ENCODE assay signal across 8 cellular contexts in the genomic region with DNA sequence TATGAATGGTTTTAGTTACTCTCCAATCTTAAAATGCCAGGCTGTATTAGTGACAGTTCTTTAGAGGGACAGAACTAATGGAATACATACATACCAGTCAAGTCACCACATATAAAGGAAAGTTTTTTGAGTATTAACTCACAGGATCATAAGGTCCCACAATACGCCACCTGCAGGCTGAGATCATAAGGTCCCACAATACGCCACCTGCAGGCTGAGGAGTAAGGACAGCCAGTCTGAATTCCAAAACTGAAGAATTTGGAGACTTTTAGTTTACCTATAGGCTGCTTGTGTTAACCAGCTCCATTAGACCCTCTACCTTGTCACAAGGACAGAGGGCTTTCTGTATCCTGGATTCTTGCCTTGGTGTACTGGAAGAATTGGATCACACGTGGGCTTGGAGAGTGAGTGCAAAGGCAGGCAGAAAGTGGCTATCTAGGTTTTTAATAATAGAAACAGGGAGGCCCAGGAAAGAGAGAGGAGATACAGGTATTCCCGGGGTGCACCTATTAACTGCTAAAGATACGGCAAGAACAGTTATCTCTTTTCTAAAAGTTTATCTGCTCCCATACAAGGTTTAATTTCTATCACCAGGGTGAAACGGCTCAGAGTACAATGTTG.
DNase-seq lines count a peak whose midpoint lies in the region; ATAC-seq and TF ChIP-seq lines count a peak whose summit lies in the region.

No MANE protein-coding gene starts in this region.

- H3K4me3 ChIP-seq in WERI-Rb-1 (ENCODE audit: low read depth, low read length) (no peak overlapping the region), vagina (no peak overlapping the region)
- H3K4me3 ChIP-seq in naive thymus-derived CD4-positive, alpha-beta T cell (ENCODE audit: low read length), result no peak overlapping the region

- DNase-seq in GM10248 (ENCODE audit: extremely low spot score), result no peak
- DNase-seq in HS-27A (ENCODE audit: low read depth), result peak; percentile 15
- peak; percentile 66 for DNase-seq in WERI-Rb-1
- no peak for DNase-seq in naive thymus-derived CD4-positive, alpha-beta T cell
- no peak for DNase-seq in vagina (ENCODE audit: extremely low spot score in 2 of 2)
- no peak for DNase-seq in globus pallidus (ENCODE audit: low spot score)
- DNase-seq in AG20443 (ENCODE audit: low spot score), result no peak

- H3K27ac Mint-ChIP-seq in naive thymus-derived CD4-positive, alpha-beta T cell, result no peak overlapping the region

- ATAC-seq in GM21515 (IDR thresholded peaks at IDR 0.05; ENCODE audit: unreplicated experiment), result peak; percentile 89
- peak; percentile 32 for ATAC-seq in naive thymus-derived CD4-positive, alpha-beta T cell

- POLR2A ChIA-PET in GM10248 (lab: Yijun Ruan, JAX), result no interaction called here
- POLR2A ChIA-PET in naive thymus-derived CD4-positive, alpha-beta T cell (lab: Charles Lee), result no interaction called here

- H3K9me3 ChIP-seq in WERI-Rb-1 (ENCODE audit: severe bottlenecking) (peaks cover 7% of the 10 kb centered on the region), vagina (no peaks in the 10 kb centered on the region)
- H3K9me3 ChIP-seq in naive thymus-derived CD4-positive, alpha-beta T cell (ENCODE audit: control insufficient read depth in 2 of 3, low read length in 3 of 3), result no peaks in the 10 kb centered on the region

- H3K9me3 Mint-ChIP-seq in naive thymus-derived CD4-positive, alpha-beta T cell, result peaks cover 0 to 5% (median 0%) of the 10 kb centered on the region in 11 donors

- peaks cover 0 to 6% (median 0%) of the 10 kb centered on the region in 5 donors for H3K27me3 Mint-ChIP-seq in naive thymus-derived CD4-positive, alpha-beta T cell

- H3K27ac ChIP-seq in WERI-Rb-1, result no peak overlapping the region
- no peak overlapping the region for H3K27ac ChIP-seq in naive thymus-derived CD4-positive, alpha-beta T cell (ENCODE audit: low read depth, low read length)
- no peak overlapping the region for H3K27ac ChIP-seq in vagina

- TF ChIP-seq CTCF in GM10248 (IDR thresholded peaks at IDR 0.05; ENCODE audit: control extremely low read depth, extremely low read depth, low read depth, missing control alignments), result peak; percentile 92
- TF ChIP-seq CTCF in WERI-Rb-1 (IDR thresholded peaks at IDR 0.05; ENCODE audit: low read depth, low read length), result peak; percentile 89
- TF ChIP-seq CTCF in vagina (IDR thresholded peaks at IDR 0.05), result no peak

- intact Hi-C loops in naive thymus-derived CD4-positive, alpha-beta T cell (cut with micrococcal nuclease), result no loop called here
- intact Hi-C loops in vagina (cut with DNase I), result no loop called here

- CTCF ChIA-PET in GM10248 (lab: Yijun Ruan, JAX), result interaction anchor here (1.1 kb wide), 1 partner anchor 128 kb away, joined by 3 read pairs; no protein-coding TSS in a partner anchor
- CTCF ChIA-PET in naive thymus-derived CD4-positive, alpha-beta T cell (lab: Charles Lee), result no interaction called here

- no peaks in the 10 kb centered on the region for H3K4me1 ChIP-seq in naive thymus-derived CD4-positive, alpha-beta T cell (ENCODE audit: control insufficient read depth in 2 of 2, insufficient read depth in 2 of 2, low read length in 2 of 2)
- no peaks in the 10 kb centered on the region for H3K4me1 ChIP-seq in vagina

- H3K36me3 Mint-ChIP-seq in naive thymus-derived CD4-positive, alpha-beta T cell, result no peaks in the 10 kb centered on the region

- no peak for TF ChIP-seq POLR2A in vagina (IDR thresholded peaks at IDR 0.05)

- H3K4me1 Mint-ChIP-seq in naive thymus-derived CD4-positive, alpha-beta T cell, result no peaks in the 10 kb centered on the region

- H3K27me3 ChIP-seq in WERI-Rb-1 (ENCODE audit: insufficient read depth, low read depth, severe bottlenecking) (no peaks in the 10 kb centered on the region), vagina (no peaks in the 10 kb centered on the region)
- H3K27me3 ChIP-seq in naive thymus-derived CD4-positive, alpha-beta T cell (ENCODE audit: control insufficient read depth in 2 of 2, insufficient read depth in 2 of 2, low read length in 2 of 2), result no peaks in the 10 kb centered on the region

- no peaks in the 10 kb centered on the region for H3K36me3 ChIP-seq in WERI-Rb-1
- H3K36me3 ChIP-seq in naive thymus-derived CD4-positive, alpha-beta T cell (ENCODE audit: control insufficient read depth in 2 of 3, insufficient read depth in 3 of 3, low read length in 3 of 3), result no peaks in the 10 kb centered on the region
- H3K36me3 ChIP-seq in vagina, result no peaks in the 10 kb centered on the region

- no peak overlapping the region for H3K4me3 Mint-ChIP-seq in naive thymus-derived CD4-positive, alpha-beta T cell

Comparison
In these comparisons a context has a peak if more than half of its experiments do, and no peak if none do; other contexts are left out.
1. DNase-seq: peak in HS-27A (single experiment) and WERI-Rb-1 (single experiment); none in GM10248 (single experiment), naive thymus-derived CD4-positive, alpha-beta T cell (0 of 9), vagina (0 of 2), globus pallidus (single experiment) and AG20443 (single experiment).
2. CTCF ChIP-seq: peak in GM10248 (single experiment) and WERI-Rb-1 (single experiment); none in vagina (0 of 3).